17 cellular contexts compared by ENCODE assay signal in genomic region chr3:164533275-164533674, GRCh38.
"Had no signal": no experiment of that assay in that cellular context is flagged by ENCODE, and none has a peak within 500 bp of the region (broad histone marks: within the 10 kb centered on the region; RNA-seq: fewer than 3 reads in every experiment).

No MANE protein-coding gene starts in this region.

- H3K9me3 Mint-ChIP-seq: activated CD4-positive, alpha-beta memory T cell treated with anti-CD3 and anti-CD28 coated beads, Interleukin-2, amount 10 ng/mL, durations not matched to agents 7 days and 5 days; endodermal cell; mesothelial cell of epicardium; neural progenitor cell had no signal

- H3K36me3 Mint-ChIP-seq: activated naive CD8-positive, alpha-beta T cell treated with anti-CD3 and anti-CD28 coated beads, Interleukin-2, amount 10 ng/mL, durations not matched to agents 7 days and 5 days; mesothelial cell of epicardium; neural progenitor cell had no signal

- H3K27me3 ChIP-seq: neural progenitor cell, sigmoid colon had no signal

- H3K9me3 ChIP-seq: ovary, sigmoid colon had no signal

- H3K4me2 ChIP-seq: neural progenitor cell had no signal

- H3K36me3 ChIP-seq: neural progenitor cell, ovary, sigmoid colon had no signal

- H3K4me1 Mint-ChIP-seq: activated CD4-positive, alpha-beta memory T cell treated with anti-CD3 and anti-CD28 coated beads, Interleukin-2, amount 10 ng/mL, durations not matched to agents 7 days and 5 days; activated naive CD8-positive, alpha-beta T cell treated with anti-CD3 and anti-CD28 coated beads, Interleukin-2, amount 10 ng/mL, durations not matched to agents 7 days and 5 days; neural progenitor cell had no signal

- ATAC-seq: activated CD4-positive, CD25-positive, alpha-beta regulatory T cell treated with anti-CD3 and anti-CD28 coated beads, Interleukin-2, amount 50 U/mL, for 24 hours had no signal

- H3K4me3 ChIP-seq: neural progenitor cell, ovary, sigmoid colon had no signal

- DNase-seq: activated CD4-positive, alpha-beta memory T cell treated with anti-CD3 and anti-CD28 coated beads, Interleukin-2, amount 10 ng/mL, durations not matched to agents 7 days and 5 days; activated gamma-delta T cell treated with Interleukin-2 at 50 U/mL for 16 hours; activated naive CD8-positive, alpha-beta T cell treated with anti-CD3 and anti-CD28 coated beads, Interleukin-2, amount 10 ng/mL, durations not matched to agents 7 days and 5 days; activated T-cell treated with anti-CD3 and anti-CD28 coated beads, Interleukin-2, amount 50 U/mL, for 48 hours; aorta; endodermal cell; hippocampal formation; kidney glomerular epithelial cell; ovary; sigmoid colon; stimulated activated CD4-positive, alpha-beta T cell treated with anti-CD3 and anti-CD28 coated beads, Interleukin-12 subunit alpha, Interleukin-12 subunit beta, amount 100 ng/mL, for 4 hours; stimulated activated naive CD4-positive, alpha-beta T cell; substantia nigra; trophoblast cell had no signal

- H3K9ac ChIP-seq: neural progenitor cell had no signal

- H3K27me3 Mint-ChIP-seq: activated CD4-positive, alpha-beta memory T cell treated with anti-CD3 and anti-CD28 coated beads, Interleukin-2, amount 10 ng/mL, durations not matched to agents 7 days and 5 days; activated naive CD8-positive, alpha-beta T cell treated with anti-CD3 and anti-CD28 coated beads, Interleukin-2, amount 10 ng/mL, durations not matched to agents 7 days and 5 days had no signal

- H3K27ac Mint-ChIP-seq: activated CD4-positive, alpha-beta memory T cell treated with anti-CD3 and anti-CD28 coated beads, Interleukin-2, amount 10 ng/mL, durations not matched to agents 7 days and 5 days; activated naive CD8-positive, alpha-beta T cell treated with anti-CD3 and anti-CD28 coated beads, Interleukin-2, amount 10 ng/mL, durations not matched to agents 7 days and 5 days; endodermal cell; mesothelial cell of epicardium; neural progenitor cell had no signal

- H3K27ac ChIP-seq: neural progenitor cell, ovary, sigmoid colon had no signal

- H2AFZ ChIP-seq: neural progenitor cell had no signal

- H3K4me1 ChIP-seq: neural progenitor cell, sigmoid colon had no signal

- H3K4me3 Mint-ChIP-seq: activated CD4-positive, alpha-beta memory T cell treated with anti-CD3 and anti-CD28 coated beads, Interleukin-2, amount 10 ng/mL, durations not matched to agents 7 days and 5 days; activated naive CD8-positive, alpha-beta T cell treated with anti-CD3 and anti-CD28 coated beads, Interleukin-2, amount 10 ng/mL, durations not matched to agents 7 days and 5 days; endodermal cell; mesothelial cell of epicardium; neural progenitor cell had no signal
